1 cellular context compared by ENCODE assay signal in the genomic region with DNA sequence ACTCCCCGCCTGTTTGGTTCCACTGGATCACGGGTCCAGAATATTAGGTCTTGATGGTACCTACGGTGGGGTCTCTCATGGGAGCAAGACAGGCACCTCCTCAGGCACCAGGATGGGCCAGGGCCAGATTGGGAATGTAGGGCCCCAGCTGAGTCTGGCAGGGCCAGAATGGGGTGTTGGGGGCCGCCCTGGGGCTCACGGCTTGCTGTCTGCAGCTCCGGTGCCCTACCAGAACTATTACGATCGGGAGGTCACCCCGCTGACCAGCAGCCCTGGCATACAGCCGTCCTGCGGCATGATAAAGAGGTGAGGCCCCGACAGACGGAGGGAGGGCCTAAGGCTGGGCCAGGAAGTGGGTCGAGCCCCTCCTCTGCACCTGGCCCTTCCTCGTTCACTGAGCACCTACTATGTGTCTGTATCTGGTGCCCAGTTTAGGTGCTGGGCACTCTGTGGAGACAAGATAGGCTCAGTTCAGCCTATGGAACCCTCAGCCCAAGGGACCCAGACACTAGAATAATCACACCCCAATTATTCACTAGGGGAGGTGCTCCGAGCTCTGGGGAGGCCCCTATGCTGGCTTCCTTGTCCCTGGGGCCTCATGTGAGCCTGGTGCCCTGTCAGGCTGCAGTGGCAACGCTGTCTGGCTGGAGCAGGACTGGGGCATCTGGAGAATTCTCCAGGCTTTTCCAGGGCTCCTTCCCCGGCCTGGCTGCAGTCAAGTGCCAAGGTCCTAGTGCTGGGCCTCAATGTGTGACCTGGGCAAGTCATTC.
TF ChIP-seq lines count a peak whose summit lies in the region.

No MANE protein-coding gene starts in this region.

TF ChIP-seq in GM23338, 12 proteins besides CTCF, POLR2A, EP300 and RAD21 (continued from another document):
- TF ChIP-seq, protein P1, sequence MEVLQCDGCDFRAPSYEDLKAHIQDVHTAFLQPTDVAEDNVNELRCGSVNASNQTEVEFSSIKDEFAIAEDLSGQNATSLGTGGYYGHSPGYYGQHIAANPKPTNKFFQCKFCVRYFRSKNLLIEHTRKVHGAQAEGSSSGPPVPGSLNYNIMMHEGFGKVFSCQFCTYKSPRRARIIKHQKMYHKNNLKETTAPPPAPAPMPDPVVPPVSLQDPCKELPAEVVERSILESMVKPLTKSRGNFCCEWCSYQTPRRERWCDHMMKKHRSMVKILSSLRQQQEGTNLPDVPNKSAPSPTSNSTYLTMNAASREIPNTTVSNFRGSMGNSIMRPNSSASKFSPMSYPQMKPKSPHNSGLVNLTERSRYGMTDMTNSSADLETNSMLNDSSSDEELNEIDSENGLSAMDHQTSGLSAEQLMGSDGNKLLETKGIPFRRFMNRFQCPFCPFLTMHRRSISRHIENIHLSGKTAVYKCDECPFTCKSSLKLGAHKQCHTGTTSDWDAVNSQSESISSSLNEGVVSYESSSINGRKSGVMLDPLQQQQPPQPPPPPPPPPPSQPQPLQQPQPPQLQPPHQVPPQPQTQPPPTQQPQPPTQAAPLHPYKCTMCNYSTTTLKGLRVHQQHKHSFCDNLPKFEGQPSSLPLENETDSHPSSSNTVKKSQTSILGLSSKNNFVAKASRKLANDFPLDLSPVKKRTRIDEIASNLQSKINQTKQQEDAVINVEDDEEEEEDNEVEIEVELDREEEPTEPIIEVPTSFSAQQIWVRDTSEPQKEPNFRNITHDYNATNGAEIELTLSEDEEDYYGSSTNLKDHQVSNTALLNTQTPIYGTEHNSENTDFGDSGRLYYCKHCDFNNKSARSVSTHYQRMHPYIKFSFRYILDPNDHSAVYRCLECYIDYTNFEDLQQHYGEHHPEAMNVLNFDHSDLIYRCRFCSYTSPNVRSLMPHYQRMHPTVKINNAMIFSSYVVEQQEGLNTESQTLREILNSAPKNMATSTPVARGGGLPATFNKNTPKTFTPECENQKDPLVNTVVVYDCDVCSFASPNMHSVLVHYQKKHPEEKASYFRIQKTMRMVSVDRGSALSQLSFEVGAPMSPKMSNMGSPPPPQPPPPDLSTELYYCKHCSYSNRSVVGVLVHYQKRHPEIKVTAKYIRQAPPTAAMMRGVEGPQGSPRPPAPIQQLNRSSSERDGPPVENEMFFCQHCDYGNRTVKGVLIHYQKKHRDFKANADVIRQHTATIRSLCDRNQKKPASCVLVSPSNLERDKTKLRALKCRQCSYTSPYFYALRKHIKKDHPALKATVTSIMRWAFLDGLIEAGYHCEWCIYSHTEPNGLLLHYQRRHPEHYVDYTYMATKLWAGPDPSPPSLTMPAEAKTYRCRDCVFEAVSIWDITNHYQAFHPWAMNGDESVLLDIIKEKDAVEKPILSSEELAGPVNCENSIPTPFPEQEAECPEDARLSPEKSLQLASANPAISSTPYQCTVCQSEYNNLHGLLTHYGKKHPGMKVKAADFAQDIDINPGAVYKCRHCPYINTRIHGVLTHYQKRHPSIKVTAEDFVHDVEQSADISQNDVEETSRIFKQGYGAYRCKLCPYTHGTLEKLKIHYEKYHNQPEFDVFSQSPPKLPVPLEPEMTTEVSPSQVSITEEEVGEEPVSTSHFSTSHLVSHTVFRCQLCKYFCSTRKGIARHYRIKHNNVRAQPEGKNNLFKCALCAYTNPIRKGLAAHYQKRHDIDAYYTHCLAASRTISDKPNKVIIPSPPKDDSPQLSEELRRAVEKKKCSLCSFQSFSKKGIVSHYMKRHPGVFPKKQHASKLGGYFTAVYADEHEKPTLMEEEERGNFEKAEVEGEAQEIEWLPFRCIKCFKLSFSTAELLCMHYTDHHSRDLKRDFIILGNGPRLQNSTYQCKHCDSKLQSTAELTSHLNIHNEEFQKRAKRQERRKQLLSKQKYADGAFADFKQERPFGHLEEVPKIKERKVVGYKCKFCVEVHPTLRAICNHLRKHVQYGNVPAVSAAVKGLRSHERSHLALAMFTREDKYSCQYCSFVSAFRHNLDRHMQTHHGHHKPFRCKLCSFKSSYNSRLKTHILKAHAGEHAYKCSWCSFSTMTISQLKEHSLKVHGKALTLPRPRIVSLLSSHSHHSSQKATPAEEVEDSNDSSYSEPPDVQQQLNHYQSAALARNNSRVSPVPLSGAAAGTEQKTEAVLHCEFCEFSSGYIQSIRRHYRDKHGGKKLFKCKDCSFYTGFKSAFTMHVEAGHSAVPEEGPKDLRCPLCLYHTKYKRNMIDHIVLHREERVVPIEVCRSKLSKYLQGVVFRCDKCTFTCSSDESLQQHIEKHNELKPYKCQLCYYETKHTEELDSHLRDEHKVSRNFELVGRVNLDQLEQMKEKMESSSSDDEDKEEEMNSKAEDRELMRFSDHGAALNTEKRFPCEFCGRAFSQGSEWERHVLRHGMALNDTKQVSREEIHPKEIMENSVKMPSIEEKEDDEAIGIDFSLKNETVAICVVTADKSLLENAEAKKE (CRISPR knock-in tag; IDR thresholded peaks at IDR 0.05), result no peak
- no peak for TF ChIP-seq EZH2phosphoT487 (IDR thresholded peaks at IDR 0.05; ENCODE audit: unreplicated experiment)
- TF ChIP-seq ZNF114 (CRISPR knock-in tag; IDR thresholded peaks at IDR 0.05), result no peak
- TF ChIP-seq CREB1 (CRISPR knock-in tag; IDR thresholded peaks at IDR 0.05; ENCODE audit: low read depth), result no peak
- TF ChIP-seq, protein P2, sequence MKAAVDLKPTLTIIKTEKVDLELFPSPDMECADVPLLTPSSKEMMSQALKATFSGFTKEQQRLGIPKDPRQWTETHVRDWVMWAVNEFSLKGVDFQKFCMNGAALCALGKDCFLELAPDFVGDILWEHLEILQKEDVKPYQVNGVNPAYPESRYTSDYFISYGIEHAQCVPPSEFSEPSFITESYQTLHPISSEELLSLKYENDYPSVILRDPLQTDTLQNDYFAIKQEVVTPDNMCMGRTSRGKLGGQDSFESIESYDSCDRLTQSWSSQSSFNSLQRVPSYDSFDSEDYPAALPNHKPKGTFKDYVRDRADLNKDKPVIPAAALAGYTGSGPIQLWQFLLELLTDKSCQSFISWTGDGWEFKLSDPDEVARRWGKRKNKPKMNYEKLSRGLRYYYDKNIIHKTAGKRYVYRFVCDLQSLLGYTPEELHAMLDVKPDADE (IDR thresholded peaks at IDR 0.05), result no peak
- TF ChIP-seq, protein P3, sequence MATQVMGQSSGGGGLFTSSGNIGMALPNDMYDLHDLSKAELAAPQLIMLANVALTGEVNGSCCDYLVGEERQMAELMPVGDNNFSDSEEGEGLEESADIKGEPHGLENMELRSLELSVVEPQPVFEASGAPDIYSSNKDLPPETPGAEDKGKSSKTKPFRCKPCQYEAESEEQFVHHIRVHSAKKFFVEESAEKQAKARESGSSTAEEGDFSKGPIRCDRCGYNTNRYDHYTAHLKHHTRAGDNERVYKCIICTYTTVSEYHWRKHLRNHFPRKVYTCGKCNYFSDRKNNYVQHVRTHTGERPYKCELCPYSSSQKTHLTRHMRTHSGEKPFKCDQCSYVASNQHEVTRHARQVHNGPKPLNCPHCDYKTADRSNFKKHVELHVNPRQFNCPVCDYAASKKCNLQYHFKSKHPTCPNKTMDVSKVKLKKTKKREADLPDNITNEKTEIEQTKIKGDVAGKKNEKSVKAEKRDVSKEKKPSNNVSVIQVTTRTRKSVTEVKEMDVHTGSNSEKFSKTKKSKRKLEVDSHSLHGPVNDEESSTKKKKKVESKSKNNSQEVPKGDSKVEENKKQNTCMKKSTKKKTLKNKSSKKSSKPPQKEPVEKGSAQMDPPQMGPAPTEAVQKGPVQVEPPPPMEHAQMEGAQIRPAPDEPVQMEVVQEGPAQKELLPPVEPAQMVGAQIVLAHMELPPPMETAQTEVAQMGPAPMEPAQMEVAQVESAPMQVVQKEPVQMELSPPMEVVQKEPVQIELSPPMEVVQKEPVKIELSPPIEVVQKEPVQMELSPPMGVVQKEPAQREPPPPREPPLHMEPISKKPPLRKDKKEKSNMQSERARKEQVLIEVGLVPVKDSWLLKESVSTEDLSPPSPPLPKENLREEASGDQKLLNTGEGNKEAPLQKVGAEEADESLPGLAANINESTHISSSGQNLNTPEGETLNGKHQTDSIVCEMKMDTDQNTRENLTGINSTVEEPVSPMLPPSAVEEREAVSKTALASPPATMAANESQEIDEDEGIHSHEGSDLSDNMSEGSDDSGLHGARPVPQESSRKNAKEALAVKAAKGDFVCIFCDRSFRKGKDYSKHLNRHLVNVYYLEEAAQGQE (IDR thresholded peaks at IDR 0.05; ENCODE audit: unreplicated experiment), result no peak
- no peak for TF ChIP-seq STAT1 (IDR thresholded peaks at IDR 0.05; ENCODE audit: unreplicated experiment)
- no peak for TF ChIP-seq EZH2 (IDR thresholded peaks at IDR 0.05; ENCODE audit: low read depth, unreplicated experiment)
- no peak for TF ChIP-seq ZNF331 (CRISPR knock-in tag; IDR thresholded peaks at IDR 0.05; ENCODE audit: low read depth)
